ENCODE assay signal across 19 cellular contexts in the genomic region with DNA sequence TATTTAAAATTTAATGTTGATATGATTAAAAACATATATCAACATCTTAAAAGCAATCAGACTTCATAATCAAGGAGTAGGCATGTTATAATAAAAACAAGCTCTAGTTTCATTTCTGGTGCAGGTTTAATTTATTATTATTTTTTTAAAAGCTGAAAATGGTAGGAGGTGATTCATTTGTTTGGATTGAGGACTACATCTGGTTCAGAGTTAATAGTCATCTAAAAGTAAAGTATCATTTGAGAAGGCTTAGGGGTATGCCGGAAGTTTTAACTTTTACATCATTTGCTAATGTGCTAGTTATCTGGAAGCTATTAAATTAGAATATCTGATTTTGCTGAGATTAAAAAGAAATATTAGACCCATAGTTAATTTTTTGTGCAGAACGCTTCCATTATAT.
DNase-seq lines count a peak whose midpoint lies in the region; FAIRE-seq and TF ChIP-seq lines count a peak whose summit lies in the region.
"Had no signal": no experiment of that assay in that cellular context is flagged by ENCODE, and none has a peak within 500 bp of the region (broad histone marks: within the 10 kb centered on the region; RNA-seq: fewer than 3 reads in every experiment).

No MANE protein-coding gene starts in this region.

- peak; percentile 93 for FAIRE-seq in endometrium (lab: Jason Lieb, UNC)
- FAIRE-seq: GM12892 had no signal

- no peak for TF ChIP-seq CTCF in HFFc6 (IDR thresholded peaks at IDR 0.05)

- DNase-seq in AG08396 (ENCODE audit: low spot score): peak; percentile 32
- peak; percentile 57 for DNase-seq in HFFc6
- DNase-seq in kidney glomerular epithelial cell (lab: John Stamatoyannopoulos, UW): peak; percentile 50
- no peak for DNase-seq in hippocampal formation (lab: John Stamatoyannopoulos, UW)
- DNase-seq in HK-2 (ENCODE audit: unreplicated experiment): no peak
- no peak for DNase-seq in T-helper 2 cell treated with Interferon-gamma antibody and Interleukin-4, amounts not matched to agents 5 μg/mL and 100 μg/mL, for 36 hours (ENCODE audit: low spot score)
- no peak for DNase-seq in mesendoderm
- DNase-seq: activated naive CD4-positive, alpha-beta T cell; activated T-cell treated with anti-CD3 and anti-CD28 coated beads, Interleukin-2, amount 50 U/mL, for 24 hours; aorta; H7; heart left ventricle; Kasumi-1; NCI-H1092 treated with DMSO at 0.1 percent for 48 hours; NCI-H2029 treated with DMSO at 0.1 percent for 48 hours; Peyer's patch had no signal

- H3K27ac ChIP-seq in mesendoderm (ENCODE audit: low read depth, low read length): no peak overlapping the region
- H3K27ac ChIP-seq: heart left ventricle, neutrophil, Peyer's patch had no signal

- H3K4me3 ChIP-seq in mesendoderm (ENCODE audit: low read length): no peak overlapping the region
- H3K4me3 ChIP-seq: heart left ventricle, Peyer's patch had no signal

- H3K4me2 ChIP-seq in mesendoderm (ENCODE audit: low read length): no peak overlapping the region

- no peaks in the 10 kb centered on the region for H3K79me2 ChIP-seq in mesendoderm (ENCODE audit: control insufficient read depth, insufficient read depth, low read length)

- no peak overlapping the region for H4K8ac ChIP-seq in mesendoderm (ENCODE audit: low read depth, low read length)

- peak overlapping the region; percentile 8; the same call in 1 of the 2 replicates for H3K27ac Mint-ChIP-seq in HFFc6
- no peak overlapping the region for H3K27ac Mint-ChIP-seq in T-helper 2 cell treated with Interferon-gamma antibody and Interleukin-4, amounts not matched to agents 5 μg/mL and 100 μg/mL, for 36 hours
- H3K27ac Mint-ChIP-seq: activated T-cell treated with anti-CD3 and anti-CD28 coated beads, Interleukin-2, amount 50 U/mL, for 24 hours had no signal

- H3K36me3 ChIP-seq in mesendoderm (ENCODE audit: control insufficient read depth, insufficient read depth, low read length): no peaks in the 10 kb centered on the region
- H3K36me3 ChIP-seq: heart left ventricle, neutrophil, Peyer's patch had no signal

- WGBS in mesendoderm (ENCODE audit: extremely low coverage, insufficient coverage, low lambda C conversion rate): no CpG with 5 or more reads among the region's 2 CpGs

- peaks cover 54% of the 10 kb centered on the region for H3K4me1 Mint-ChIP-seq in HFFc6 (ENCODE audit: low read depth)
- no peaks in the 10 kb centered on the region for H3K4me1 Mint-ChIP-seq in T-helper 2 cell treated with Interferon-gamma antibody and Interleukin-4, amounts not matched to agents 5 μg/mL and 100 μg/mL, for 36 hours (ENCODE audit: low read depth)

- H2BK15ac ChIP-seq in mesendoderm (replicated peaks; ENCODE audit: low read depth): no peak overlapping the region

- H3K36me3 Mint-ChIP-seq in HFFc6 (ENCODE audit: low read depth): peaks cover 11% of the 10 kb centered on the region; the same call in 1 of the 2 replicates
- H3K36me3 Mint-ChIP-seq in T-helper 2 cell treated with Interferon-gamma antibody and Interleukin-4, amounts not matched to agents 5 μg/mL and 100 μg/mL, for 36 hours (ENCODE audit: low read depth): no peaks in the 10 kb centered on the region

- H3K27me3 Mint-ChIP-seq in HFFc6 (ENCODE audit: insufficient read depth): no peaks in the 10 kb centered on the region
- H3K27me3 Mint-ChIP-seq in T-helper 2 cell treated with Interferon-gamma antibody and Interleukin-4, amounts not matched to agents 5 μg/mL and 100 μg/mL, for 36 hours (ENCODE audit: low read depth): peaks cover 14% of the 10 kb centered on the region

- H3K79me1 ChIP-seq in mesendoderm (ENCODE audit: low read length): no peaks in the 10 kb centered on the region

- H3K56ac ChIP-seq in mesendoderm (ENCODE audit: low read length): no peak overlapping the region

- no peak overlapping the region for H3K23ac ChIP-seq in mesendoderm (ENCODE audit: low read length)

- no peak overlapping the region for H2BK5ac ChIP-seq in mesendoderm (ENCODE audit: low read length)

- no peaks in the 10 kb centered on the region for H3K9me3 Mint-ChIP-seq in HFFc6
- no peaks in the 10 kb centered on the region for H3K9me3 Mint-ChIP-seq in T-helper 2 cell treated with Interferon-gamma antibody and Interleukin-4, amounts not matched to agents 5 μg/mL and 100 μg/mL, for 36 hours
- H3K9me3 Mint-ChIP-seq: activated T-cell treated with anti-CD3 and anti-CD28 coated beads, Interleukin-2, amount 50 U/mL, for 24 hours had no signal

- H3K9ac ChIP-seq in mesendoderm (ENCODE audit: low read length): no peak overlapping the region

- no peaks in the 10 kb centered on the region for H3K4me1 ChIP-seq in mesendoderm (ENCODE audit: control insufficient read depth, low read depth, low read length)
- H3K4me1 ChIP-seq: Peyer's patch had no signal

- no peak overlapping the region for H2AK5ac ChIP-seq in mesendoderm (ENCODE audit: low read length)

- H2BK120ac ChIP-seq in mesendoderm (ENCODE audit: low read depth, low read length): no peak overlapping the region

- no peak overlapping the region for H4K5ac ChIP-seq in mesendoderm (ENCODE audit: low read length)

- no peak overlapping the region for H3K18ac ChIP-seq in mesendoderm (ENCODE audit: low read length)

- peak overlapping the region; percentile 58; the same call in 1 of the 2 replicates for H3K4me3 Mint-ChIP-seq in HFFc6
- H3K4me3 Mint-ChIP-seq in T-helper 2 cell treated with Interferon-gamma antibody and Interleukin-4, amounts not matched to agents 5 μg/mL and 100 μg/mL, for 36 hours: no peak overlapping the region
- H3K4me3 Mint-ChIP-seq: activated T-cell treated with anti-CD3 and anti-CD28 coated beads, Interleukin-2, amount 50 U/mL, for 24 hours had no signal

- no peaks in the 10 kb centered on the region for H3K27me3 ChIP-seq in mesendoderm (ENCODE audit: insufficient read depth, low read length, poor library complexity)
- H3K27me3 ChIP-seq: heart left ventricle, neutrophil, Peyer's patch had no signal

- H3K4ac ChIP-seq in mesendoderm (ENCODE audit: low read depth, low read length): no peak overlapping the region

Comparison
In these comparisons a context has a peak if more than half of its experiments do, and no peak if none do; other contexts are left out.
1. DNase-seq: peak in AG08396 (single experiment), HFFc6 (single experiment) and kidney glomerular epithelial cell (single experiment); none in hippocampal formation (0 of 2), HK-2 (single experiment), T-helper 2 cell treated with Interferon-gamma antibody and Interleukin-4, amounts not matched to agents 5 μg/mL and 100 μg/mL, for 36 hours (single experiment) and mesendoderm (single experiment).